ENCODE assay signal across 15 cellular contexts in the genomic region with DNA sequence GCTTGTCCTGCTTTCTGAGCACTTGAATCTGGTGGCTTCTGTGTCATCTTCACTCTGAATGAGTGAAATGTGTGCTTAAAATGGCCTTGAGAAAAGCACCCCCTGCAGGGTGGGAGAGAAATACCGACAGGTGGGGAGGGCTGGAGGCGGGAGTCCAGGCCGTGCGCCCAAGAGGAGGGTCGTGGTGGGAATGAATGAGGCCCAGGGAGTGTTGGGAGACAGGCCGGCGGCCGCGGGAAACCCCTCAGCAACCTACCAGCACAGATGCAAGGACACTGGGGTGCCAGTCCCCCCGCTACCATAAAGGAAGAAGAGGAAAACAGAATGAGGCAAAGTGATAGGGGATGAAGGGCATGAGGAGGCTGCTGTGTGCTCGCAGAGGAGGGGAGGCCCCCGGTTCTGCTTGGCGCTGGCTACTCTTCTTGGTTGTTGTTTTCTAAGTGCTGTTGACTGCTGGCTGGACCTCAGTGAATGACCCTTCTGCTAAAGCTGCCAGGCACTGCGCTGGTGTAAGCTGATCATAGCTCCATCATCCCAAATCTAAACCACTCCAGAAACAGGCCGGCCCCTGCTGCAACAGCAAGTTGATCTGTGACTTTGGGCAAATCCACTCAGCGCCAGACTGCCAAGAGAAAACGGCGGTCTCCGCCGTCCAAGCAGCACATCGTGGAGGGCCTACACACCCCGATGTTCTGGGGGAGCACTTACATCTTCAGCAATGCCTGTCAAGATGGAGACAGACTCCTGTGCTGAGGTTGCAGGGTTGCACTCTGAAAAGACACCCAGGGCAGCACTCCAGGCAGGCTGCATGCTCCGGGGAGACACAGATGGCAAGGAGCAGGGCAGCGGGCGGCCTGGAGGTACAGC.
"Had no signal": no experiment of that assay in that cellular context is flagged by ENCODE, and none has a peak within 500 bp of the region (broad histone marks: within the 10 kb centered on the region; RNA-seq: fewer than 3 reads in every experiment).

No MANE protein-coding gene starts in this region.

- DNase-seq: activated CD4-positive, alpha-beta memory T cell treated with anti-CD3 and anti-CD28 coated beads for 36 hours; activated CD4-positive, alpha-beta T cell treated with anti-CD3 and anti-CD28 coated beads for 36 hours; activated effector memory CD4-positive, alpha-beta T cell treated with anti-CD3 and anti-CD28 coated beads, Interleukin-2, amount 50 U/mL, for 16 hours; adrenal gland; left cardiac atrium; occipital lobe; stimulated activated CD4-positive, alpha-beta T cell treated with anti-CD3 and anti-CD28 coated beads, Interleukin-4, amount 100 ng/mL, for 24 hours; stimulated activated naive CD4-positive, alpha-beta T cell treated with Interleukin-2 at 50 U/mL for 16 hours; T-helper 1 cell had no signal

- H3K4me3 ChIP-seq: adrenal gland, ascending aorta, coronary artery, heart left ventricle, thoracic aorta, upper lobe of left lung had no signal

- H3K4me1 ChIP-seq: adrenal gland, ascending aorta, heart left ventricle, upper lobe of left lung had no signal

- H3K27ac ChIP-seq: adrenal gland, ascending aorta, coronary artery, epithelial cell of prostate, heart left ventricle, thoracic aorta, upper lobe of left lung had no signal

- H3K9me3 ChIP-seq: adrenal gland, ascending aorta, heart left ventricle, thoracic aorta, upper lobe of left lung had no signal

- H3K36me3 ChIP-seq: adrenal gland, ascending aorta, heart left ventricle, thoracic aorta, upper lobe of left lung had no signal

- ATAC-seq: activated CD4-positive, alpha-beta T cell treated with anti-CD3 and anti-CD28 coated beads for 36 hours; heart left ventricle; left cardiac atrium had no signal

- H3K27me3 ChIP-seq: adrenal gland, ascending aorta, upper lobe of left lung had no signal
